In the genomic region with DNA sequence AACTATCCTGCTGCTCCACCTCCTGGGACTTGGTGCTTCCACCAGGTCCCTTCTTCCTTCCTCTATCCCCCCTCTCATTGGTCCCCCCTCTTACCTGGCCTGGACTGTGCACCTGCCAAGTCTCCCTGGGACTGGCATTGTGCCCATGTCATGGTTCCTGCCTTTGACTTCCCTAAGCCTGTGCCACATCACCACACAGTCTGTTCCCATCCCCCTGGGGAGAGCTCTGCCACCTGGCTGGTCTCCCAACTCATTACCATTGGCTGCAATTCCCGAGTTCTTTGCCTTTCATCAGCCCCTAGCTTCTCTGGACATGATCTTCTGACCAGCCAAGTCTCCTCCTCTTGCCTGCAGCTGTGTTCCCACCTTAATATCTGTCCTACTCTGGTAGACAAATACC, we compare ENCODE assay signal across 16 cellular contexts.
DNase-seq lines count a peak whose midpoint lies in the region; ATAC-seq, FAIRE-seq and TF ChIP-seq lines count a peak whose summit lies in the region.
"Had no signal": no experiment of that assay in that cellular context is flagged by ENCODE, and none has a peak within 500 bp of the region (broad histone marks: within the 10 kb centered on the region; RNA-seq: fewer than 3 reads in every experiment).

No MANE protein-coding gene starts in this region.

- intact Hi-C loops in heart right ventricle (cut with DNase I), result loop anchor here in 4 of 10 donors (2.0 to 10.0 kb wide), 4 partner anchors 38 to 270 kb away; partner anchors contain the start of gene MAST4 (in 2 of the 4)

- FAIRE-seq in small intestine (lab: Jason Lieb, UNC), result no peak

- H3K9me3 ChIP-seq in heart right ventricle, result no peaks in the 10 kb centered on the region
- H3K9me3 ChIP-seq in small intestine (ENCODE audit: control insufficient read depth, low read depth), result no peaks in the 10 kb centered on the region
- H3K9me3 ChIP-seq: gastroesophageal sphincter, neutrophil had no signal

- no peak overlapping the region for H3K4me3 ChIP-seq in heart right ventricle
- H3K4me3 ChIP-seq in small intestine (ENCODE audit: low read depth in 1 of 2, low read length in 2 of 2), result no peak overlapping the region
- H3K4me3 ChIP-seq: gastroesophageal sphincter had no signal

- in situ Hi-C loops in G401 (cut with HindIII; ENCODE audit: low sequenced_read_pairs), result loop anchor here (25.0 kb wide), 1 partner anchor 413 kb away; no protein-coding TSS in a partner anchor

- H3K27ac ChIP-seq in heart right ventricle (peak overlapping the region in 7 of 10 donors; percentile 39 to 85 (median 82)), small intestine (ENCODE audit: low read depth in 1 of 2, low read length in 1 of 2) (no peak overlapping the region)
- H3K27ac ChIP-seq: C4-2B, gastroesophageal sphincter, neutrophil had no signal

- no peak for TF ChIP-seq CTCF in heart right ventricle (IDR thresholded peaks at IDR 0.05)

- 18 to 22% methylated on average over 1 of the region's 1 CpG for WGBS in heart right ventricle, 2 donors
- WGBS in small intestine, 3 donors, result 0 to 23% (median 0%) methylated on average over 1 of the region's 1 CpG

- DNase-seq in G401 (ENCODE audit: low spot score) (peak; percentile 4), NCI-H2171 (lab: John Stamatoyannopoulos, UW) (peak; percentile 70), heart right ventricle (peak; percentile 54 to 76), small intestine (peak; percentile 7), KG1 (lab: John Stamatoyannopoulos, UW) (no peak)
- DNase-seq: amniotic stem cell; H7; immature natural killer cell; NCI-H82; stimulated activated CD4-positive, alpha-beta T cell treated with anti-CD3 and anti-CD28 coated beads, Interleukin-4, amount 100 ng/mL, for 1 hour; stimulated activated CD8-positive, alpha-beta memory T cell treated with anti-CD3 and anti-CD28 coated beads, Interleukin-4, amount 100 ng/mL, for 48 hours had no signal

- ATAC-seq in heart right ventricle, result peak; percentile 67 to 93 (median 84)
- no peak for ATAC-seq in GM21390 (IDR thresholded peaks at IDR 0.05; ENCODE audit: unreplicated experiment)
- no peak for ATAC-seq in GM21723 (IDR thresholded peaks at IDR 0.05; ENCODE audit: unreplicated experiment)
- ATAC-seq: gastroesophageal sphincter had no signal

- peaks cover 0 to 38% (median 0%) of the 10 kb centered on the region in 9 donors for H3K4me1 ChIP-seq in heart right ventricle
- H3K4me1 ChIP-seq in small intestine (ENCODE audit: control insufficient read depth in 2 of 2, insufficient read depth in 1 of 2, low read depth in 1 of 2, low read length in 1 of 2), result no peaks in the 10 kb centered on the region
- H3K4me1 ChIP-seq: gastroesophageal sphincter had no signal

- H3K36me3 ChIP-seq in heart right ventricle (no peaks in the 10 kb centered on the region), small intestine (ENCODE audit: control insufficient read depth in 2 of 2, insufficient read depth in 2 of 2, low read length in 2 of 2) (no peaks in the 10 kb centered on the region)
- H3K36me3 ChIP-seq: gastroesophageal sphincter, neutrophil had no signal

- no peaks in the 10 kb centered on the region for H3K27me3 ChIP-seq in heart right ventricle
- no peaks in the 10 kb centered on the region for H3K27me3 ChIP-seq in small intestine (ENCODE audit: control insufficient read depth in 2 of 2, insufficient read depth in 2 of 2, low read length in 2 of 2)
- H3K27me3 ChIP-seq: gastroesophageal sphincter had no signal

Comparison
In these comparisons a context has a peak if more than half of its experiments do, and no peak if none do; other contexts are left out.
1. ATAC-seq: peak in heart right ventricle (8 of 8); none in GM21390 (single experiment) and GM21723 (single experiment).
2. H3K27ac ChIP-seq: peak in heart right ventricle (7 of 10); none in small intestine (0 of 2).